8 cellular contexts compared by ENCODE assay signal in genomic region chr6:18122128-18123093, GRCh38. TPM values are rescaled to one million over a fixed set of nuclear protein-coding genes. Genes with fewer than 3 reads are reported as not detected.
DNase-seq lines count a peak whose midpoint lies in the region; ATAC-seq and TF ChIP-seq lines count a peak whose summit lies in the region.

TSS of gene NHLRC1 (minus strand) at chr6:18122677. CDS start at chr6:18122606, 71 bp downstream.

- H3K36me3 ChIP-seq in OCI-LY1 (ENCODE audit: insufficient read depth, low read length) (no peaks in the 10 kb centered on the region), fibroblast of lung (ENCODE audit: control insufficient read depth, insufficient read depth, low read length) (no peaks in the 10 kb centered on the region)

- H3K79me2 ChIP-seq in OCI-LY1 (ENCODE audit: insufficient read depth, low read length) (no peaks in the 10 kb centered on the region), fibroblast of lung (ENCODE audit: control insufficient read depth, insufficient read depth, low read length) (no peaks in the 10 kb centered on the region)

- H3K27me3 Mint-ChIP-seq in naive B cell = peaks cover 0 to 5% (median 3%) of the 10 kb centered on the region in 3 donors

- peak within 1 kb of the TSS; percentile 56 to 96 (median 88) for H3K27ac Mint-ChIP-seq in naive B cell

- H4K20me1 ChIP-seq in OCI-LY1 (ENCODE audit: insufficient read depth, low read length) = no peaks in the 10 kb centered on the region
- no peaks in the 10 kb centered on the region for H4K20me1 ChIP-seq in fibroblast of lung (ENCODE audit: control insufficient read depth, extremely low read depth, insufficient read depth, low read length)

- no peaks in the 10 kb centered on the region for H3F3A ChIP-seq in OCI-LY1 (ENCODE audit: insufficient read depth, low read length)

- H3K9me3 ChIP-seq in OCI-LY1 (ENCODE audit: low read length) = no peaks in the 10 kb centered on the region
- H3K9me3 ChIP-seq in fibroblast of lung (ENCODE audit: control insufficient read depth, insufficient read depth, low read depth, low read length) = no peaks in the 10 kb centered on the region

- no peaks in the 10 kb centered on the region for H3K9me2 ChIP-seq in OCI-LY1 (ENCODE audit: low read depth, low read length)

- peak within 1 kb of the TSS; percentile 87 for H3K4me2 ChIP-seq in OCI-LY1 (ENCODE audit: low read length)
- peak within 1 kb of the TSS; percentile 86 for H3K4me2 ChIP-seq in fibroblast of lung (ENCODE audit: extremely low read depth, insufficient read depth, low read length)

- ATAC-seq in GM19035 (IDR thresholded peaks at IDR 0.05; ENCODE audit: unreplicated experiment) = peak; percentile 92
- ATAC-seq in HG03378 (IDR thresholded peaks at IDR 0.05; ENCODE audit: unreplicated experiment) = peak; percentile 96
- ATAC-seq in naive B cell (ENCODE audit: low read depth in 2 of 2) = peak; percentile 96 to 98

- peak within 1 kb of the TSS; percentile 82 to 94 (median 90) for H3K4me3 Mint-ChIP-seq in naive B cell

- H2AFZ ChIP-seq in OCI-LY1 (ENCODE audit: low read length) (peak within 1 kb of the TSS; percentile 97), fibroblast of lung (ENCODE audit: low read length) (peak within 1 kb of the TSS; percentile 94)

- H3K4me1 Mint-ChIP-seq in naive B cell = peaks cover 8 to 18% (median 9%) of the 10 kb centered on the region in 3 donors

- DNase-seq in AG08395 (ENCODE audit: low spot score) (peak; percentile 91), fibroblast of lung (ENCODE audit: low read depth in 2 of 2) (peak; percentile 84 to 89), naive B cell (peak; percentile 77)
- peak; percentile 50 to 56 for DNase-seq in activated T-helper 1 cell treated with anti-CD3 and anti-CD28 coated beads, Interleukin-2, amount 50 U/mL, for 16 hours (ENCODE audit: low read depth in 1 of 2, low spot score in 1 of 2)
- DNase-seq in stimulated activated CD8-positive, alpha-beta memory T cell treated with anti-CD3 and anti-CD28 coated beads, Interleukin-7, amount 100 ng/mL, for 4 hours (ENCODE audit: low read depth in 2 of 2) = peak; percentile 39 to 65

- H3K36me3 Mint-ChIP-seq in naive B cell = no peaks in the 10 kb centered on the region

- TF ChIP-seq CTCF in OCI-LY1 (IDR thresholded peaks at IDR 0.05; ENCODE audit: low read length) = peak; percentile 76
- peak; percentile 88 to 89 for TF ChIP-seq CTCF in fibroblast of lung (conservative IDR thresholded peaks at IDR 0.05 in 1 of 2, IDR thresholded peaks at IDR 0.05 in 1 of 2; ENCODE audit: low read depth in 1 of 2, low read length in 2 of 2)

- H3K27ac ChIP-seq in OCI-LY1 (ENCODE audit: low read depth, low read length, poor library complexity, severe bottlenecking) (no peak within 1 kb of the TSS), fibroblast of lung (ENCODE audit: insufficient read depth, low read length) (peak within 1 kb of the TSS; percentile 44)

- H3K9ac ChIP-seq in OCI-LY1 (ENCODE audit: low read length) (peak within 1 kb of the TSS; percentile 61), fibroblast of lung (ENCODE audit: insufficient read depth, low read length) (peak within 1 kb of the TSS; percentile 48)

- no peaks in the 10 kb centered on the region for H3K27me3 ChIP-seq in OCI-LY1 (ENCODE audit: insufficient read depth, low read length)
- H3K27me3 ChIP-seq in fibroblast of lung (ENCODE audit: control insufficient read depth, insufficient read depth, low read length) = no peaks in the 10 kb centered on the region

- peaks cover 0 to 4% (median 0%) of the 10 kb centered on the region in 7 donors for H3K9me3 Mint-ChIP-seq in naive B cell

- H3K4me1 ChIP-seq in OCI-LY1 (ENCODE audit: insufficient read depth, low read length, severe bottlenecking) (peaks cover 16% of the 10 kb centered on the region), fibroblast of lung (ENCODE audit: control insufficient read depth, extremely low read depth, insufficient read depth, low read length) (peaks cover 4% of the 10 kb centered on the region)

- H3K4me3 ChIP-seq in OCI-LY1 (ENCODE audit: low read depth, low read length, poor library complexity, severe bottlenecking) = peak within 1 kb of the TSS; percentile 65
- peak within 1 kb of the TSS; percentile 37 to 60 (median 54) for H3K4me3 ChIP-seq in fibroblast of lung (replicated peaks in 1 of 4; ENCODE audit: control extremely low read depth in 1 of 4, insufficient read depth in 1 of 4, low read depth in 3 of 4, low read length in 4 of 4)

RNA-seq across cellular contexts. Expression of gene NHLRC1, which starts in this region (rescaled TPM):
- total RNA-seq in fibroblast of lung = 3.1 and 3.5 TPM in 2 replicates
- polyA plus RNA-seq in fibroblast of lung = 1.1 and 1.7 TPM in 2 replicates
- polyA plus RNA-seq in fibroblast of lung (2012) = 2.0 and 2.3 TPM in 2 replicates
- polyA minus RNA-seq in fibroblast of lung (ENCODE audit: low replicate concordance) = 0.43 and 2.4 TPM in 2 replicates
- polyA plus RNA-seq in naive B cell (ENCODE audit: low read depth in 6 of 6) = 1 to 10 TPM in 5 of 6 donors, under 1 TPM in 1; 0.60 to 4.7 (median 1.7) TPM
